ENCODE assay signal across 1 cellular context in the genomic region with DNA sequence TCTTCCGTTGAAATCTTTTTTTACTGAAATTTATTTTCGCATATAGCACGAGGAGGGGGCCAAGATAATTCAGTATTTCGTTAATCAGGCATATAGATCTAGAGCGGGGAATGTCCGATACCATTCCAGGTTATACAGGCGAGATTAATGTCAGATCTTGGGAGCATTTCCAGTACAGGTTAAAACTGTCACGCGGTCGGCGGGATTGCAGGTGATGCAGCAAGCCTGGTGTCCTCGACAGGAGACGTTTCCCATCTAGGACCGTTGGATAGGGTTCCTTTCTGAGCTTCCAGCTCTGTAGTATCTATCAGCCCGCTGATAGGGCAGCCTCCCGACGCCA.
TF ChIP-seq lines count a peak whose summit lies in the region.

No MANE protein-coding gene starts in this region.

TF ChIP-seq in SK-N-SH, 30 proteins besides CTCF, POLR2A, EP300 and RAD21 (continued from another document):
- no peak for TF ChIP-seq FOXM1 (IDR thresholded peaks at IDR 0.05; ENCODE audit: low read depth)
TF ChIP-seq in SK-N-SH: peak in this region for 3.
